In the genomic region with DNA sequence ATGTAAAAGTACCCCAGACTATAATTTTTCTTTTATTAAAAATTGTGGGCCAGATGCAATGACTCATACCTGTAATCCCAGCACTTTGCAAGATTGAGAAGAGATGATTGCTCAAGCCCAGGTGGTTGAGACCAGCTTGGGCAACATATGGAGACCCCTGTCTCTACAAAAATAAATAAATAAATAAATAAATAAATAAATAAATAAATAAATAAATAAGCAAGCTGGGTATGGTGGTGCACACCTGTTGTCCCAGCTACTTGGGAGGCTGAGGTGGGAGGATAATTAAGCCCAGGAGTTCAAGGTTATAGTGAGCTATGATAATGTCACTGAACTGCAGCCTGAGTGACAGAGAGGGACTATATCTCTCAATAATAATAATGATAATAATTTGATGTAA, we compare ENCODE assay signal across 27 cellular contexts.
"Had no signal": no experiment of that assay in that cellular context is flagged by ENCODE, and none has a peak within 500 bp of the region (broad histone marks: within the 10 kb centered on the region; RNA-seq: fewer than 3 reads in every experiment).

No MANE protein-coding gene starts in this region.

- H3K4me3 ChIP-seq: stomach, suprapubic skin, testis, thoracic aorta, thyroid gland, tibial artery, tibial nerve, transverse colon, upper lobe of left lung, upper lobe of right lung, uterus, vagina had no signal

- ATAC-seq: stimulated activated effector memory CD8-positive, alpha-beta T cell treated with anti-CD3 and anti-CD28 coated beads, Interleukin-12 subunit alpha, Interleukin-12 subunit beta, amount 100 ng/mL, for 72 hours; stimulated activated memory B cell treated with anti-CD40 and anti-IgM and Interleukin-4, amounts not matched to agents 10 μg/mL and 1 μg/mL and 100 μg/mL, for 72 hours; stimulated activated naive B cell treated with anti-CD40 and anti-IgM and Interleukin-4, amounts not matched to agents 10 μg/mL and 1 μg/mL and 100 μg/mL, for 72 hours; stimulated activated naive CD8-positive, alpha-beta T cell treated with anti-CD3 and anti-CD28 coated beads, Interleukin-15, amount 100 ng/mL, for 72 hours; stimulated activated naive CD8-positive, alpha-beta T cell treated with anti-CD3 and anti-CD28 coated beads, Interleukin-15, Interleukin-2, amounts not matched to agents 100 U/mL and 50 U/mL, for 24 hours; upper lobe of right lung had no signal

- H3K4me1 ChIP-seq: suprapubic skin, testis, thyroid gland, tibial nerve, upper lobe of left lung, upper lobe of right lung, uterus, vagina had no signal

- H3K27ac ChIP-seq: stomach, suprapubic skin, testis, thoracic aorta, thyroid gland, tibial nerve, transverse colon, upper lobe of left lung, upper lobe of right lung, uterus, vagina had no signal

- FAIRE-seq: urothelium cell line had no signal

- DNase-seq: stimulated activated CD4-positive, alpha-beta T cell treated with anti-CD3 and anti-CD28 coated beads, Interleukin-2, amount 100 ng/mL, for 48 hours; stimulated activated CD4-positive, alpha-beta T cell treated with anti-CD3 and anti-CD28 coated beads, Interleukin-4, amount 100 ng/mL, for 1 hour; stimulated activated CD4-positive, alpha-beta T cell treated with anti-CD3 and anti-CD28 coated beads, Interleukin-4, amount 100 ng/mL, for 24 hours; stimulated activated CD4-positive, alpha-beta T cell treated with anti-CD3 and anti-CD28 coated beads, Interleukin-4, amount 100 ng/mL, for 4 hours; stimulated activated CD8-positive, alpha-beta memory T cell treated with anti-CD3 and anti-CD28 coated beads, Interleukin-4, amount 100 ng/mL, for 48 hours; stimulated activated naive B cell treated with anti-CD40 and anti-IgM and Interleukin-4, amounts not matched to agents 10 μg/mL and 1 μg/mL and 100 μg/mL, for 72 hours; stimulated activated naive CD4-positive, alpha-beta T cell; stimulated activated naive CD4-positive, alpha-beta T cell treated with Interleukin-2 at 50 U/mL for 16 hours; stimulated activated naive CD8-positive, alpha-beta T cell treated with anti-CD3 and anti-CD28 coated beads, Interleukin-15, amount 100 ng/mL, for 72 hours; stimulated activated naive CD8-positive, alpha-beta T cell treated with anti-CD3 and anti-CD28 coated beads, Interleukin-15, Interleukin-2, amounts not matched to agents 100 U/mL and 50 U/mL, for 24 hours; stomach; substantia nigra; testis; thyroid gland; tibial artery; transverse colon; trophoblast cell; upper lobe of left lung; upper lobe of right lung; uterus had no signal

- H3K9me3 ChIP-seq: stomach, suprapubic skin, testis, thoracic aorta, thyroid gland, tibial artery, tibial nerve, transverse colon, upper lobe of left lung, upper lobe of right lung, uterus, vagina had no signal

- H3K36me3 ChIP-seq: stomach, suprapubic skin, thoracic aorta, thyroid gland, tibial artery, tibial nerve, transverse colon, upper lobe of left lung, upper lobe of right lung, uterus, vagina had no signal
